8 cellular contexts compared by ENCODE assay signal in the genomic region with DNA sequence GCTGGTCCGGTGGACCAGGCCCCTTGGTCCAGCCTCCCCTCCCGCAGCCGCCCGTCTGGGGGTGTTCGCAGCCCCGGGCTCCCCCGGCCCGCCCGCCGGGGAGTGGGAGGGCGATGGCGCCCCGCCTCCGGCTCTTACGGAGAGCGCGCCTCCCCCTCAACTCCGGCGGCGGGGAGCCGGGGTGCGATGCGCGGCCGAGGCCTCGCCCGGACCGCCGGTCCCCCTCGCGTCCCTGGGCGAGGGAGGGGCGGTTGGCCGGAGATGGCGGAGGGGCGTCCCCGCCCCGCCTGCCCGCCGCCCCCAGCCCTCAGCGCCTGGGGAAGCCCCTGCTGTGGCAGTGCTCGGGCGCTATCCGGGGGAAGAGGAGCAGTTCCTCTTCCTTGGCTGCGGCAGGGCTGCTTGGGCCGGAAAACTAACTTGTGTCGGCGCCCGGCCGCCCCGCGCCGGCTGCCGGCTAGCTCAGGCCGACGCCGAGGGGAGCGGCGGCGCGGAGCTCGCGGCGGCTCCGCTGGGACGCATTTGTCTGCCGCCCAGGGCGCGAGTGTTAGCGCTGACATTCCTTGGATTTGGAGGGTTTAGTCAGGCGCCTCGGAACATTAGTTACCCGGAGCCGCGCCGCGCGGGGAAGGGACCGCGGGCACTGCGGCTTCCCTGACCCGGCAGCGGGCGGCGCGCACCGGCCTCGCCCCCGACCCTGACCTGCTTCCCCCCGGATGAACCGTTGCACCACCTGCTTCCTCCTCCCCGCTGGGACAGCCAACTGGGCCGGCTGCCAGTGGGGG. TPM values are rescaled to one million over a fixed set of nuclear protein-coding genes. Genes with fewer than 3 reads are reported as not detected.
A peak's percentile ranks its signal among the peaks of the same experiment; 100 is the strongest.
DNase-seq lines count a peak whose midpoint lies in the region; ATAC-seq, FAIRE-seq and TF ChIP-seq lines count a peak whose summit lies in the region.

No MANE protein-coding gene starts in this region.

- DNase-seq in A549 (ENCODE audit: low read depth in 1 of 2, low spot score in 1 of 2) (peak; percentile 34 to 65), NCI-H2227 (lab: John Stamatoyannopoulos, UW; ENCODE audit: unreplicated experiment) (peak; percentile 65), lung (ENCODE audit: low spot score) (peak; percentile 63)
- peak; percentile 39 to 41 for DNase-seq in activated CD4-positive, alpha-beta T cell treated with anti-CD3 and anti-CD28 coated beads, Interleukin-2, amount 50 U/mL, for 4 hours
- DNase-seq in stimulated activated CD4-positive, alpha-beta T cell treated with anti-CD3 and anti-CD28 coated beads, TNF-alpha, amount 100 ng/mL, for 4 hours (ENCODE audit: low read depth in 3 of 3) = peak; percentile 31 to 49 (median 36)

- no peak; the same call in 1 of the 2 replicates for TF ChIP-seq POLR2A in A549 (IDR thresholded peaks at IDR 0.05; ENCODE audit: low read length)

- no peaks in the 10 kb centered on the region for H3K36me3 ChIP-seq in ectodermal cell (ENCODE audit: control insufficient read depth, insufficient read depth, low read length)
- no peaks in the 10 kb centered on the region for H3K36me3 ChIP-seq in lung (ENCODE audit: control insufficient read depth in 2 of 2, insufficient read depth in 2 of 2, low read length in 2 of 2)

- no CpG with 5 or more reads among the region's 93 CpGs for WGBS in A549 (ENCODE audit: missing lambda C conversion rate)
- WGBS in ectodermal cell, 2 experiments = 0% methylated on average over 93 of the region's 93 CpGs
- WGBS in lung, 2 donors = 0 to 1% methylated on average over 54 to 93 of the region's 93 CpGs

- TF ChIP-seq CTCF in A549 (IDR thresholded peaks at IDR 0.05) = no peak
- TF ChIP-seq CTCF in lung (IDR thresholded peaks at IDR 0.05; ENCODE audit: control extremely low read depth, extremely low read depth) = no peak

- peaks cover 46% of the 10 kb centered on the region for H3K4me1 ChIP-seq in A549
- peaks cover 26% of the 10 kb centered on the region for H3K4me1 ChIP-seq in ectodermal cell (ENCODE audit: control insufficient read depth, insufficient read depth, low read length)
- H3K4me1 ChIP-seq in lung (ENCODE audit: control insufficient read depth in 2 of 2, insufficient read depth in 2 of 2, low read length in 2 of 2) = peaks cover 2 to 3% of the 10 kb centered on the region in 2 donors

- H3K4me3 ChIP-seq in A549 (peak overlapping the region; percentile 62), ectodermal cell (ENCODE audit: insufficient read depth, low read depth, low read length) (peak overlapping the region; percentile 53), lung (peak overlapping the region; percentile 82)

- no peak for TF ChIP-seq RAD21 in A549 (conservative IDR thresholded peaks at IDR 0.05 in 1 of 2, IDR thresholded peaks at IDR 0.05 in 1 of 2)

- POLR2A ChIA-PET in A549 (lab: Yijun Ruan, JAX) = interaction anchor here (0.6 to 1.5 kb wide), 2 partner anchors 17 to 83 kb away, joined by 3 to 4 read pairs; no protein-coding TSS in a partner anchor

- FAIRE-seq in A549 (lab: Jason Lieb, UNC) = no peak

- ATAC-seq in A549 = peak; percentile 54 to 66
- peak; percentile 62 for ATAC-seq in GM18511 (IDR thresholded peaks at IDR 0.05; ENCODE audit: unreplicated experiment)
- ATAC-seq in HG02970 (IDR thresholded peaks at IDR 0.05; ENCODE audit: low FRiP score, unreplicated experiment) = peak; percentile 56
- peak; percentile 71 for ATAC-seq in lung (ENCODE audit: insufficient read depth, low FRiP score)

- CTCF ChIA-PET in A549 (lab: Yijun Ruan, JAX) = interaction anchor here (0.8 to 2.3 kb wide), 5 partner anchors 88 to 157 kb away, joined by 3 to 7 read pairs (median 4); no protein-coding TSS in a partner anchor

- TF ChIP-seq EP300 in A549 (IDR thresholded peaks at IDR 0.05) = no peak

- peak overlapping the region; percentile 97 to 100 for H3K27ac ChIP-seq in A549
- H3K27ac ChIP-seq in ectodermal cell (ENCODE audit: insufficient read depth, low read depth, low read length, poor library complexity, severe bottlenecking) = peak overlapping the region; percentile 88
- H3K27ac ChIP-seq in lung (ENCODE audit: low read depth in 1 of 2, low read length in 1 of 2) = peak overlapping the region; percentile 47 to 95

- no peaks in the 10 kb centered on the region for H3K9me3 ChIP-seq in A549
- no peaks in the 10 kb centered on the region for H3K9me3 ChIP-seq in ectodermal cell (ENCODE audit: control insufficient read depth, low read length)
- H3K9me3 ChIP-seq in lung (ENCODE audit: control insufficient read depth in 2 of 2, insufficient read depth in 1 of 2, low read length in 1 of 2) = no peaks in the 10 kb centered on the region

- H3K4me2 ChIP-seq in A549 = peak overlapping the region; percentile 96

- no peaks in the 10 kb centered on the region for H3K27me3 ChIP-seq in ectodermal cell (ENCODE audit: control insufficient read depth, insufficient read depth, low read length, poor library complexity, severe bottlenecking)
- H3K27me3 ChIP-seq in lung (ENCODE audit: control insufficient read depth, insufficient read depth) = no peaks in the 10 kb centered on the region

TF ChIP-seq in A549, 52 proteins besides CTCF, POLR2A, EP300 and RAD21:
- no peak for TF ChIP-seq RFX5 (IDR thresholded peaks at IDR 0.05)
- TF ChIP-seq CHD2 (IDR thresholded peaks at IDR 0.05; ENCODE audit: low read length, partially characterized antibody) = no peak
- peak; percentile 46; the same call in 1 of the 2 replicates for TF ChIP-seq PHF8 (IDR thresholded peaks at IDR 0.05; ENCODE audit: borderline replicate concordance, low read depth)

RNA-seq across cellular contexts. Expression of a gene that starts 1.0 kb away (rescaled TPM):
- polyA plus RNA-seq in A549 (2011; rRNA removed) (57.1 and 63.6 TPM in 2 replicates), A549 (2017; fragmentation: RNase III; extraction: RNeasy Plus Mini Kit Qiagen cat#74134 plus additional on column Dnase treatment) (28.2 to 30.9 TPM (median 28.8 TPM) in 3 replicates), lung (1 to 10 TPM; 9.3 to 9.8 TPM)
- 8.1 and 8.2 TPM in 2 replicates for polyA plus RNA-seq in A549 (2012; cell fraction: cytosol; rRNA removed)
- polyA plus RNA-seq in A549 (2012; cell fraction: nucleus; rRNA removed) = 7.7 and 9.7 TPM in 2 replicates
- polyA minus RNA-seq in A549 (2011; rRNA and poly(A)+ RNA removed) = 35.5 and 37.1 TPM in 2 replicates
- 34.8 TPM for polyA plus RNA-seq in ectodermal cell (2013, experiment 1 of 4)
- 39.3 TPM for polyA plus RNA-seq in ectodermal cell (2013, experiment 2 of 4)
- polyA plus RNA-seq in ectodermal cell (2013, experiment 3 of 4) = 30.6 TPM
- 32.6 TPM for polyA plus RNA-seq in ectodermal cell (2013, experiment 4 of 4)
- total RNA-seq in lung = 10 to 100 TPM; 18.8 to 32.7 TPM

Comparison
In these comparisons a context has a peak if more than half of its experiments do, and no peak if none do; other contexts are left out.
1. Peak in every context shown above with its lines: DNase-seq, ATAC-seq, H3K4me3 ChIP-seq and H3K27ac ChIP-seq.